In genomic region chr7:27162930-27163775, GRCh38 we compare ENCODE assay signal across 12 cellular contexts. TPM values are rescaled to one million over a fixed set of nuclear protein-coding genes. Genes with fewer than 3 reads are reported as not detected.
DNase-seq lines count a peak whose midpoint lies in the region; ATAC-seq and TF ChIP-seq lines count a peak whose summit lies in the region.
"Had no signal": no experiment of that assay in that cellular context is flagged by ENCODE, and none has a peak within 500 bp of the region (broad histone marks: within the 10 kb centered on the region; RNA-seq: fewer than 3 reads in every experiment).

No MANE protein-coding gene starts in this region.

- H3K9me3 ChIP-seq in heart right ventricle: no peaks in the 10 kb centered on the region
- no peaks in the 10 kb centered on the region for H3K9me3 ChIP-seq in muscle layer of colon (ENCODE audit: low read length)
- H3K9me3 ChIP-seq: BE2C had no signal

- H3K27ac ChIP-seq in heart right ventricle (no peak overlapping the region), muscle layer of colon (ENCODE audit: low read depth, low read length) (peak overlapping the region; percentile 76), urinary bladder (ENCODE audit: low read depth) (no peak overlapping the region)

- H3K27me3 ChIP-seq in heart right ventricle: peaks cover 75 to 100% (median 100%) of the 10 kb centered on the region in 7 donors
- H3K27me3 ChIP-seq in muscle layer of colon (ENCODE audit: control insufficient read depth in 1 of 2, insufficient read depth in 2 of 2, low read length in 2 of 2): peaks cover 0 to 21% of the 10 kb centered on the region in 2 donors

- DNase-seq in Right ventricle myocardium inferior (ENCODE audit: missing footprints): peak; percentile 4
- DNase-seq in heart right ventricle: no peak
- no peak for DNase-seq in astrocyte of the spinal cord (ENCODE audit: low read depth, low spot score)
- no peak for DNase-seq in amniotic stem cell (lab: John Stamatoyannopoulos, UW)
- DNase-seq: BE2C, NCI-H1092 treated with DMSO at 0.1 percent for 48 hours had no signal

- WGBS in heart right ventricle, 2 donors: 43 to 47% methylated on average over 14 of the region's 14 CpGs
- WGBS in urinary bladder: 36% methylated on average over 14 of the region's 14 CpGs

- no peak overlapping the region for H3K4me3 ChIP-seq in heart right ventricle
- H3K4me3 ChIP-seq in astrocyte of the spinal cord (ENCODE audit: low read depth, low read length): peak overlapping the region; percentile 47
- H3K4me3 ChIP-seq in muscle layer of colon (ENCODE audit: low read depth in 1 of 2, low read length in 2 of 2): peak overlapping the region; percentile 74 to 96
- H3K4me3 ChIP-seq in urinary bladder (ENCODE audit: low read depth, low read length): peak overlapping the region; percentile 74

- H3K36me3 ChIP-seq in heart right ventricle (peaks cover 0 to 15% (median 0%) of the 10 kb centered on the region in 9 donors), muscle layer of colon (ENCODE audit: insufficient read depth, low read length) (no peaks in the 10 kb centered on the region), urinary bladder (ENCODE audit: insufficient read depth) (no peaks in the 10 kb centered on the region)
- H3K36me3 ChIP-seq: BE2C had no signal

- TF ChIP-seq CTCF in heart right ventricle (IDR thresholded peaks at IDR 0.05) (no peak), astrocyte of the spinal cord (IDR thresholded peaks at IDR 0.05; ENCODE audit: low read depth, low read length) (no peak)

- intact Hi-C loops in Right ventricle myocardium inferior (cut with DNase I): loop anchor here (5.0 to 10.0 kb wide), 2 partner anchors 796 to 1278 kb away; no protein-coding TSS in a partner anchor
- intact Hi-C loops in heart right ventricle (cut with DNase I): loop anchor here in 9 of 10 donors (5.0 to 10.0 kb wide), 11 partner anchors 308 to 1298 kb away; no protein-coding TSS in a partner anchor

- peaks cover 8 to 73% (median 40%) of the 10 kb centered on the region in 9 donors for H3K4me1 ChIP-seq in heart right ventricle
- no peaks in the 10 kb centered on the region for H3K4me1 ChIP-seq in muscle layer of colon (ENCODE audit: insufficient read depth, low read length)
- H3K4me1 ChIP-seq in urinary bladder (ENCODE audit: insufficient read depth): no peaks in the 10 kb centered on the region
- H3K4me1 ChIP-seq: BE2C had no signal

- peak overlapping the region; percentile 62 for H3K9ac ChIP-seq in muscle layer of colon (ENCODE audit: low read length)

- in situ Hi-C loops in astrocyte of the spinal cord (cut with HindIII; ENCODE audit: low sequenced_read_pairs): loop anchor here (25.0 kb wide), 1 partner anchor 776 kb away; no protein-coding TSS in a partner anchor

- ATAC-seq in Right ventricle myocardium inferior (no peak), heart right ventricle (no peak), GM18502 (IDR thresholded peaks at IDR 0.05; ENCODE audit: poor library complexity, unreplicated experiment) (no peak), GM19467 (IDR thresholded peaks at IDR 0.05; ENCODE audit: unreplicated experiment) (no peak)
- ATAC-seq: left lobe of liver had no signal

RNA-seq across cellular contexts. Expression of gene HOXA9, which starts 2.2 kb away (rescaled TPM):
- total RNA-seq in Right ventricle myocardium inferior (not detected), heart right ventricle (not detected), urinary bladder (19.8 TPM)
- polyA plus RNA-seq in heart right ventricle (not detected), urinary bladder (20.5 TPM)
- total RNA-seq: left lobe of liver; T-helper 1 cell treated with Interleukin-12 subunit alpha and Interleukin-12 subunit beta and Interleukin-4 antibody, amounts not matched to agents 30 ng/mL and 1 ng/mL, for 36 hours had no signal

RNA-seq across cellular contexts. Expression of gene HOXA7, which starts 6.7 kb away (rescaled TPM):
- not detected for total RNA-seq in Right ventricle myocardium inferior
- not detected for total RNA-seq in heart right ventricle
- polyA plus RNA-seq in heart right ventricle: under 1 TPM in 1 of 2 donors, not detected in 1; 0.04 TPM
- total RNA-seq in urinary bladder: 3.7 TPM
- 14.2 TPM for polyA plus RNA-seq in urinary bladder
- total RNA-seq: left lobe of liver; T-helper 1 cell treated with Interleukin-12 subunit alpha and Interleukin-12 subunit beta and Interleukin-4 antibody, amounts not matched to agents 30 ng/mL and 1 ng/mL, for 36 hours had no signal

RNA-seq across cellular contexts. Expression of gene HOXA3, which starts 10.8 kb away (rescaled TPM):
- total RNA-seq in Right ventricle myocardium inferior (not detected), heart right ventricle (1 to 10 TPM in 1 of 10 donors, under 1 TPM in 7, not detected in 2; 0.11 to 1.5 (median 0.22) TPM), urinary bladder (9.0 TPM)
- polyA plus RNA-seq in heart right ventricle (under 1 TPM; 0.35 to 0.37 TPM), urinary bladder (11.4 TPM)
- total RNA-seq: T-helper 1 cell treated with Interleukin-12 subunit alpha and Interleukin-12 subunit beta and Interleukin-4 antibody, amounts not matched to agents 30 ng/mL and 1 ng/mL, for 36 hours had no signal

RNA-seq across cellular contexts. Expression of gene HOXA10, which starts 11.0 kb away (rescaled TPM):
- total RNA-seq in Right ventricle myocardium inferior (not detected), heart right ventricle (under 1 TPM in 1 of 10 donors, not detected in 9; 0.19 TPM), urinary bladder (23.2 TPM)
- polyA plus RNA-seq in heart right ventricle (under 1 TPM in 1 of 2 donors, not detected in 1; 0.03 TPM), urinary bladder (44.9 TPM)
- total RNA-seq: T-helper 1 cell treated with Interleukin-12 subunit alpha and Interleukin-12 subunit beta and Interleukin-4 antibody, amounts not matched to agents 30 ng/mL and 1 ng/mL, for 36 hours had no signal

RNA-seq across cellular contexts. Expression of gene HOXA6, which starts 15.6 kb away (rescaled TPM):
- not detected for total RNA-seq in Right ventricle myocardium inferior
- total RNA-seq in heart right ventricle: not detected
- polyA plus RNA-seq in heart right ventricle: not detected
- total RNA-seq in urinary bladder: 8.4 TPM
- 4.4 TPM for polyA plus RNA-seq in urinary bladder
- total RNA-seq: left lobe of liver; T-helper 1 cell treated with Interleukin-12 subunit alpha and Interleukin-12 subunit beta and Interleukin-4 antibody, amounts not matched to agents 30 ng/mL and 1 ng/mL, for 36 hours had no signal

Comparison
In these comparisons a context has a peak if more than half of its experiments do, and no peak if none do; other contexts are left out.
1. H3K4me3 ChIP-seq: peak in astrocyte of the spinal cord (single experiment), muscle layer of colon (2 of 2) and urinary bladder (single experiment); none in heart right ventricle (0 of 10).
2. RNA of gene HOXA9, which starts 2.2 kb away (total RNA-seq): 19.8 TPM in urinary bladder (single experiment); not detected in Right ventricle myocardium inferior (single experiment) and not detected in heart right ventricle; every median in the first group is over 10 times any median in the second.